11 cellular contexts compared by ENCODE assay signal in the genomic region with DNA sequence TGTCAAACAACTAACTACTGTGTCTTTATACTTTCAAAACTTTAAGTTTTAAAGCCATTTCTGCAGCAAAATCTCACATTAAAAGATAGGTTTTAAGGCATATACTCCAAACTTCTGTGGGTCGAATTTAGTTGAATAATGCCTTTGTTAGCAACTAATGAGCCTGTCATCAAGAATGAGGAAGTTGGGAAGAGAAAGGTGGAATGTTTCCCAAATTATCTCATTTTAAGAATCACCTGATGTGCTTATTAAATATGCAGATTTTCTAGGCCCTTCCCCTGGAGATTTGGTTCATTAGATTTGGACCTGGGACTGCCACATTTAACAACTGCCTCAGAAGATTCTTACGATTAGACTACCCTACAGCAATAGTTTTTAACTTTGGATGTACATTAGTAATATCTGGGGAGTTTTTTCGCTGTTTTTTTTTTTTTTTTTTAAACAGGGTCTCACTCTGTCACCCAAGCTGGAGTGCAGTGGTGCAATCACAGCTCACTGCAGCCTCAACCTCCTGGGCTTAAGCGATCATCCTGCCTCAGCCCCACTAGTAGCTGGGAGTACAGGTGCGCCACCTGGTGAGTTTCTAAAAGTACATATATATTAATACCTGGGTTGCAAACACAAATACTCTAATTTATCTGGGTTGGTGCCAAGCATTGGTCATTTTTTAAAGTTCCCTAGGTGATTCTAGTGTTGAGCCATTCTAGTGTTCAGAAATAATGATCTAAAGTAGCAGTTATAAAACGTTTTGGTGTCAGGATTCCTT. TPM values are rescaled to one million over a fixed set of nuclear protein-coding genes. Genes with fewer than 3 reads are reported as not detected.
DNase-seq lines count a peak whose midpoint lies in the region; ATAC-seq and TF ChIP-seq lines count a peak whose summit lies in the region.
"Had no signal": no experiment of that assay in that cellular context is flagged by ENCODE, and none has a peak within 500 bp of the region (broad histone marks: within the 10 kb centered on the region; RNA-seq: fewer than 3 reads in every experiment).

No MANE protein-coding gene starts in this region.

- H3K27me3 ChIP-seq in DOHH2 (ENCODE audit: control insufficient read depth, low read length): no peaks in the 10 kb centered on the region

- no peaks in the 10 kb centered on the region for H3K36me3 Mint-ChIP-seq in activated naive CD8-positive, alpha-beta T cell treated with anti-CD3 and anti-CD28 coated beads, Interleukin-2, amount 50 U/mL, for 24 hours (ENCODE audit: low read depth)
- H3K36me3 Mint-ChIP-seq in type B pancreatic cell: no peaks in the 10 kb centered on the region

- H3K4me1 ChIP-seq in DOHH2 (ENCODE audit: control insufficient read depth, low read length): peaks cover 87% of the 10 kb centered on the region

- no peaks in the 10 kb centered on the region for H3K9me3 ChIP-seq in DOHH2 (ENCODE audit: control insufficient read depth, insufficient read depth, low read length)
- H3K9me3 ChIP-seq: thoracic aorta had no signal

- TF ChIP-seq CTCF in DOHH2 (IDR thresholded peaks at IDR 0.05; ENCODE audit: low read depth, low read length, poor library complexity, severe bottlenecking): peak; percentile 44
- no peak for TF ChIP-seq CTCF in type B pancreatic cell (conservative IDR thresholded peaks at IDR 0.05)

- H3K4me2 ChIP-seq in DOHH2 (ENCODE audit: low read length): peak overlapping the region; percentile 72

- H3K27me3 Mint-ChIP-seq in activated naive CD8-positive, alpha-beta T cell treated with anti-CD3 and anti-CD28 coated beads, Interleukin-2, amount 50 U/mL, for 24 hours: no peaks in the 10 kb centered on the region
- H3K27me3 Mint-ChIP-seq in type B pancreatic cell: no peaks in the 10 kb centered on the region

- peak; percentile 10 for DNase-seq in activated naive CD8-positive, alpha-beta T cell treated with anti-CD3 and anti-CD28 coated beads, Interleukin-2, amount 50 U/mL, for 24 hours
- DNase-seq in NOMO-1 treated with dmso at 0.1 percent for 144 hours (lab: John Stamatoyannopoulos, UW; ENCODE audit: unreplicated experiment) (no peak), NCI-H2029 (lab: John Stamatoyannopoulos, UW) (no peak), NCI-H1436 (lab: John Stamatoyannopoulos, UW) (no peak), type B pancreatic cell (ENCODE audit: extremely low spot score, unreplicated experiment) (no peak)
- DNase-seq: activated CD8-positive, alpha-beta memory T cell treated with anti-CD3 and anti-CD28 coated beads, Interleukin-2, amount 50 U/mL, for 4 hours had no signal

- H3K27ac Mint-ChIP-seq in activated naive CD8-positive, alpha-beta T cell treated with anti-CD3 and anti-CD28 coated beads, Interleukin-2, amount 50 U/mL, for 24 hours: no peak overlapping the region
- H3K27ac Mint-ChIP-seq in type B pancreatic cell: no peak overlapping the region

- ATAC-seq in GM19397 (IDR thresholded peaks at IDR 0.05; ENCODE audit: unreplicated experiment): peak; percentile 41
- ATAC-seq in HG03439 (IDR thresholded peaks at IDR 0.05; ENCODE audit: unreplicated experiment): peak; percentile 73
- no peak for ATAC-seq in activated naive CD8-positive, alpha-beta T cell treated with anti-CD3 and anti-CD28 coated beads, Interleukin-2, amount 50 U/mL, for 24 hours

- no peaks in the 10 kb centered on the region for H3K79me2 ChIP-seq in DOHH2 (ENCODE audit: control insufficient read depth, low read length)

- peak overlapping the region; percentile 71 for H3K27ac ChIP-seq in DOHH2 (ENCODE audit: low read depth, low read length)
- H3K27ac ChIP-seq: thoracic aorta had no signal

- H3K4me3 ChIP-seq in DOHH2 (ENCODE audit: low read length): peak overlapping the region; percentile 46
- H3K4me3 ChIP-seq: thoracic aorta had no signal

- H4K20me1 ChIP-seq in DOHH2 (ENCODE audit: control insufficient read depth, insufficient read depth, low read depth, low read length): no peaks in the 10 kb centered on the region

- H3K4me3 Mint-ChIP-seq in activated naive CD8-positive, alpha-beta T cell treated with anti-CD3 and anti-CD28 coated beads, Interleukin-2, amount 50 U/mL, for 24 hours: no peak overlapping the region
- no peak overlapping the region for H3K4me3 Mint-ChIP-seq in type B pancreatic cell

- H3K36me3 ChIP-seq in DOHH2 (ENCODE audit: control insufficient read depth, low read length): no peaks in the 10 kb centered on the region
- H3K36me3 ChIP-seq: thoracic aorta had no signal

- no peaks in the 10 kb centered on the region for H3K9me2 ChIP-seq in DOHH2 (replicated peaks; ENCODE audit: control insufficient read depth, low read length)

- peaks cover 32% of the 10 kb centered on the region for H3K4me1 Mint-ChIP-seq in activated naive CD8-positive, alpha-beta T cell treated with anti-CD3 and anti-CD28 coated beads, Interleukin-2, amount 50 U/mL, for 24 hours
- no peaks in the 10 kb centered on the region for H3K4me1 Mint-ChIP-seq in type B pancreatic cell (ENCODE audit: unreplicated experiment)

- H3K9me3 Mint-ChIP-seq in activated naive CD8-positive, alpha-beta T cell treated with anti-CD3 and anti-CD28 coated beads, Interleukin-2, amount 50 U/mL, for 24 hours: no peaks in the 10 kb centered on the region
- no peaks in the 10 kb centered on the region for H3K9me3 Mint-ChIP-seq in type B pancreatic cell

- H3F3A ChIP-seq in DOHH2 (ENCODE audit: control insufficient read depth, insufficient read depth): peaks cover 14% of the 10 kb centered on the region

RNA-seq across cellular contexts. Expression of gene TASL, which starts 16.1 kb away (rescaled TPM):
- total RNA-seq in type B pancreatic cell (ENCODE audit: low replicate concordance): not detected in 2 replicates
- total RNA-seq: pulmonary artery endothelial cell had no signal

RNA-seq across cellular contexts. Expression of gene GK, which starts 59.6 kb away (rescaled TPM):
- total RNA-seq in type B pancreatic cell (ENCODE audit: low replicate concordance): 27.2 and 28.2 TPM in 2 replicates
